1 cellular context compared by ENCODE assay signal in genomic region chr17:73214851-73215250, GRCh38.
TF ChIP-seq lines count a peak whose summit lies in the region.

No MANE protein-coding gene starts in this region.

TF ChIP-seq in GM12878, 131 proteins besides CTCF, POLR2A, EP300 and RAD21:
- no peak for TF ChIP-seq SP1 (IDR thresholded peaks at IDR 0.05; ENCODE audit: low read depth, low read length)
- TF ChIP-seq NFIC (IDR thresholded peaks at IDR 0.05; ENCODE audit: low read depth, low read length): no peak
